Comparison of ENCODE assay signal across 11 cellular contexts in the genomic region with DNA sequence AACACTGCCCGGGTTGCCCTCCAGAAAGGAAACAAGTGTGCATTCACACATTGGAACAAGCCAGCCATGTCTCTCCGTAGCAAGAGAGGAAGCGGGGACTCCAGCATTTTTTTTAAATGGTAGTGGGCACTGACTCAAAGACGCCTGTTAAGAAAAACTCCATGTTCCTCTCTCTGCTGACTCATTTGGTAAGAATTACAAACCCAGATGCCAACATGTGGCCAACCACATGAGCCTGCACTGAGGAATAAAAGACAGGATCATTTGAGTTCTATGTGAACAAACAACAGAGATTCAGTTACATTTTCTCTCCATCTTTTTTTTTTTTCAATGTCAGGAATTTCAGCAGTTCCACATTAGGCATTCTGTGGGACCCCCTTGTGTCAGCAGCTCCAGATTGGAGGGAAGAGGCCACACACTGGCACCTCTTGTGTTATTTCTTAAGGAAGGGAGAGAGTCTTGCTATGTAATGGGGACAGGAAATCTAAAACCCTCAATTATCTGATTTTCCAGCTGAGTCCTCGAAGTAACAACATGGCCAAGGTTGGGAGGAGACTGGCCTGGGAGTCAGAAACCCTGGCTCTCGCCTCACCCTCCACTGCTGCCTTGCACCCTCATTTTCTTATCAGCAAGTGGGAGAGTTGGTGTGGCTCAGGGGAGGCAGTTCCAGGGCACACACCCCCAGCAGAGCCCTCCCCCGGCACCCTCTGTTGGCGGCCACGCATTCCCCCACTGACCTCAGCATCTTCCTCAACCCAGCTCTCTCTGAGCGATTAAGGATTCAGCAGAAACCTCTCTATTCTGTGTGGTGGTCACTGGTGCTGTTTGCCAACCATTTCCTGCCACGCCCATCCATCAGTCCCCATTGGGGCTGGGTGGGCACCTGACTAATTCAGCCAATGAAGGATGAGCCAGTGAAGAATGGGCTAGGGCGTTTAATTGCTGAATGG.
DNase-seq lines count a peak whose midpoint lies in the region; ATAC-seq and FAIRE-seq lines count a peak whose summit lies in the region.
"Had no signal": no experiment of that assay in that cellular context is flagged by ENCODE, and none has a peak within 500 bp of the region (broad histone marks: within the 10 kb centered on the region; RNA-seq: fewer than 3 reads in every experiment).

No MANE protein-coding gene starts in this region.

- CTCF ChIA-PET in activated CD4-positive, alpha-beta T cell treated with anti-CD3 and anti-CD28 coated beads for 36 hours (lab: Charles Lee), result no interaction called here

- POLR2A ChIA-PET in activated CD4-positive, alpha-beta T cell treated with anti-CD3 and anti-CD28 coated beads for 36 hours (lab: Charles Lee), result no interaction called here

- H3K27me3 Mint-ChIP-seq in activated CD4-positive, alpha-beta T cell treated with anti-CD3 and anti-CD28 coated beads for 36 hours, result peaks cover 4% of the 10 kb centered on the region
- peaks cover 0 to 2% (median 2%) of the 10 kb centered on the region in 3 donors for H3K27me3 Mint-ChIP-seq in immature natural killer cell (ENCODE audit: low read depth in 3 of 3)
- H3K27me3 Mint-ChIP-seq: IgD-negative memory B cell had no signal

- no peaks in the 10 kb centered on the region for H3K9me3 Mint-ChIP-seq in activated CD4-positive, alpha-beta T cell treated with anti-CD3 and anti-CD28 coated beads for 36 hours (ENCODE audit: low read depth)
- no peaks in the 10 kb centered on the region for H3K9me3 Mint-ChIP-seq in immature natural killer cell

- no peak overlapping the region for H3K27ac Mint-ChIP-seq in activated CD4-positive, alpha-beta T cell treated with anti-CD3 and anti-CD28 coated beads for 36 hours
- no peak overlapping the region for H3K27ac Mint-ChIP-seq in immature natural killer cell
- H3K27ac Mint-ChIP-seq: IgD-negative memory B cell had no signal

- peak; percentile 42 for FAIRE-seq in urothelium cell line (lab: Jason Lieb, UNC)

- H3K4me3 Mint-ChIP-seq in activated CD4-positive, alpha-beta T cell treated with anti-CD3 and anti-CD28 coated beads for 36 hours, result no peak overlapping the region
- no peak overlapping the region for H3K4me3 Mint-ChIP-seq in immature natural killer cell
- H3K4me3 Mint-ChIP-seq: IgD-negative memory B cell had no signal

- DNase-seq in NCI-H2171 treated with DMSO at 0.1 percent for 48 hours (lab: John Stamatoyannopoulos, UW) (peak; percentile 20), NCI-H2171 (lab: John Stamatoyannopoulos, UW) (no peak), astrocyte of the hippocampus (ENCODE audit: low read depth, low spot score) (peak; percentile 95), islet precursor cell (peak; percentile 74), urothelium cell line (ENCODE audit: low spot score) (peak; percentile 81), NCI-H1417 treated with DMSO at 0.1 percent for 48 hours (lab: John Stamatoyannopoulos, UW) (no peak), immature natural killer cell (no peak)
- DNase-seq in activated CD4-positive, alpha-beta T cell treated with anti-CD3 and anti-CD28 coated beads for 36 hours, result no peak
- DNase-seq: 8988T, NCI-H69 had no signal

- H3K36me3 Mint-ChIP-seq in activated CD4-positive, alpha-beta T cell treated with anti-CD3 and anti-CD28 coated beads for 36 hours (ENCODE audit: low read depth), result no peaks in the 10 kb centered on the region
- H3K36me3 Mint-ChIP-seq in immature natural killer cell, result no peaks in the 10 kb centered on the region
- H3K36me3 Mint-ChIP-seq: IgD-negative memory B cell had no signal

- ATAC-seq in activated CD4-positive, alpha-beta T cell treated with anti-CD3 and anti-CD28 coated beads for 36 hours, result no peak

- intact Hi-C loops in activated CD4-positive, alpha-beta T cell treated with anti-CD3 and anti-CD28 coated beads for 36 hours (cut with DNase I, micrococcal nuclease), result no loop called here

- H3K4me1 Mint-ChIP-seq in activated CD4-positive, alpha-beta T cell treated with anti-CD3 and anti-CD28 coated beads for 36 hours, result no peaks in the 10 kb centered on the region
- no peaks in the 10 kb centered on the region for H3K4me1 Mint-ChIP-seq in immature natural killer cell

Comparison
In these comparisons a context has a peak if more than half of its experiments do, and no peak if none do; other contexts are left out.
1. DNase-seq: peak in NCI-H2171 treated with DMSO at 0.1 percent for 48 hours (single experiment), astrocyte of the hippocampus (single experiment), islet precursor cell (single experiment) and urothelium cell line (single experiment); none in NCI-H2171 (single experiment), activated CD4-positive, alpha-beta T cell treated with anti-CD3 and anti-CD28 coated beads for 36 hours (single experiment), NCI-H1417 treated with DMSO at 0.1 percent for 48 hours (single experiment) and immature natural killer cell (0 of 3).